Comparison of ENCODE assay signal across 9 cellular contexts in genomic region chr2:235468978-235469694, GRCh38. TPM values are rescaled to one million over a fixed set of nuclear protein-coding genes. Genes with fewer than 3 reads are reported as not detected.
A peak's percentile ranks its signal among the peaks of the same experiment; 100 is the strongest.
DNase-seq lines count a peak whose midpoint lies in the region; ATAC-seq and TF ChIP-seq lines count a peak whose summit lies in the region.
"Had no signal": no experiment of that assay in that cellular context is flagged by ENCODE, and none has a peak within 500 bp of the region (broad histone marks: within the 10 kb centered on the region; RNA-seq: fewer than 3 reads in every experiment).

No MANE protein-coding gene starts in this region.

- H3K4me3 ChIP-seq in AG04449 (ENCODE audit: low read depth, low read length) = peak overlapping the region; percentile 21; the same call in 1 of the 2 replicates
- H3K4me3 ChIP-seq in lower lobe of right lung = no peak overlapping the region
- H3K4me3 ChIP-seq: SK-N-MC had no signal

- ATAC-seq in lower lobe of right lung = peak; percentile 61 to 65
- no peak for ATAC-seq in GM18909 (IDR thresholded peaks at IDR 0.05; ENCODE audit: poor library complexity, unreplicated experiment)
- no peak for ATAC-seq in GM21786 (IDR thresholded peaks at IDR 0.05; ENCODE audit: unreplicated experiment)
- no peak for ATAC-seq in GM18520 (IDR thresholded peaks at IDR 0.05; ENCODE audit: unreplicated experiment)
- no peak for ATAC-seq in GM21367 (IDR thresholded peaks at IDR 0.05; ENCODE audit: unreplicated experiment)

- H3K4me1 ChIP-seq in lower lobe of right lung = peaks cover 9% of the 10 kb centered on the region

- TF ChIP-seq CTCF in AG04449 (IDR thresholded peaks at IDR 0.05; ENCODE audit: insufficient read depth, low read length, missing control alignments) = no peak
- no peak for TF ChIP-seq CTCF in lower lobe of right lung (IDR thresholded peaks at IDR 0.05)

- DNase-seq in AG04449 (ENCODE audit: low read depth, low spot score) = peak; percentile 50
- DNase-seq in LHCN-M2 (ENCODE audit: low read depth) = peak; percentile 93
- DNase-seq in cerebellar cortex (ENCODE audit: low spot score) = peak; percentile 16
- no peak for DNase-seq in lower lobe of right lung

- H3K36me3 ChIP-seq in lower lobe of right lung = no peaks in the 10 kb centered on the region

- H3K27ac ChIP-seq in lower lobe of right lung = no peak overlapping the region
- H3K27ac ChIP-seq: SK-N-MC had no signal

- CTCF ChIA-PET in AG04449 (lab: Yijun Ruan, JAX) = interaction anchor here (1.1 kb wide), 1 partner anchor 125 kb away, joined by 4 read pairs; no protein-coding TSS in a partner anchor

- no peaks in the 10 kb centered on the region for H3K27me3 ChIP-seq in lower lobe of right lung (ENCODE audit: low read depth)

- intact Hi-C loops in lower lobe of right lung (cut with DNase I) = no loop called here

- H3K9me3 ChIP-seq in lower lobe of right lung = no peaks in the 10 kb centered on the region

- POLR2A ChIA-PET in AG04449 (lab: Yijun Ruan, JAX) = no interaction called here

RNA-seq across cellular contexts. Expression of gene AGAP1, which starts 24.7 kb away (rescaled TPM):
- total RNA-seq in LHCN-M2 (2014; rRNA removed) = 14.8 and 15.2 TPM in 2 replicates
- 11.7 TPM for polyA plus RNA-seq in LHCN-M2 (2012)
- 36.2 TPM for total RNA-seq in lower lobe of right lung

Comparison
In these comparisons a context has a peak if more than half of its experiments do, and no peak if none do; other contexts are left out.
1. ATAC-seq: peak in lower lobe of right lung (2 of 2); none in GM18909 (single experiment), GM21786 (single experiment), GM18520 (single experiment) and GM21367 (single experiment).